In the genomic region with DNA sequence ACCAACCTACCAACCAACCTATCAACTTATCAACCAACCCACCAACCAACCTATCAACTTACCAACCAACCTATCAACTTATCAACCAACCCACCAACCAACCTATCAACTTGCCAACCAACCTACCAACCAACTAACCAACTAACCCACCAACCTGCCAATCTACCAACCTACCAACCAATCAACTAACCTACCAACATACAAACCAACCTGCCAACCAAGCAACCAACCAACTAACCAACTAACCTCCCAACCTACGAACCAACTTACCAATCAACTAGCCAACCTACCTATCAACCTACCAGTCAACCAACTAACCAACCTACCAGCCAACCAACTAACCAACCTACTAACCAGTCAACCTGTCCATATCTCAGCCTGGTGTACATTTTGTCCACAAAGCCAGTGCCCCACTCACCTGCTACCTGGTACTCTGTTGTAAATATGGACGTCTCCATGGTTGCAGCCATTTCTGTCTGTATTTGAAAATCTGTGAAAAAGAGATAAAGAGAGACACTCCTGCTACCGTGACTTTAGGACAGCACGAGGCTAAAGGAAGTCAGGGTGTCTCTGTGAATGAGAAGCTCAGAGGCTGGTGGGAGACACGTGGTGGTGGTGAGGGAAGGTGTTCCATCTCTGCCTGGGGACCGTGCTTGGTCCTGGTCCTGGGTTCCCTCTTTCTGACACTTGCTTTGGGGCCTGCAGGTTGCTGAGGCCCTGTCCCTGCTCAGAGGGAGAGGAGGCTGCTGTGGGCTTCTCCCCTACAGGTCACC, we compare ENCODE assay signal across 17 cellular contexts. TPM values are rescaled to one million over a fixed set of nuclear protein-coding genes. Genes with fewer than 3 reads are reported as not detected.
DNase-seq lines count a peak whose midpoint lies in the region; ATAC-seq, FAIRE-seq and TF ChIP-seq lines count a peak whose summit lies in the region.
"Had no signal": no experiment of that assay in that cellular context is flagged by ENCODE, and none has a peak within 500 bp of the region (broad histone marks: within the 10 kb centered on the region; RNA-seq: fewer than 3 reads in every experiment).

No MANE protein-coding gene starts in this region.

- no peaks in the 10 kb centered on the region for H3K79me2 ChIP-seq in OCI-LY1 (ENCODE audit: insufficient read depth, low read length)
- H3K79me2 ChIP-seq in GM12878 (ENCODE audit: control insufficient read depth, insufficient read depth, low read length), result no peaks in the 10 kb centered on the region

- CTCF ChIA-PET in GM12878 (lab: Yijun Ruan, JAX), result interaction anchor here (2.0 kb wide), 1 partner anchor 68 kb away, joined by 5 read pairs; no protein-coding TSS in a partner anchor

- POLR2A ChIA-PET in GM12878 (lab: Charles Lee), result no interaction called here

- TF ChIP-seq RAD21 in GM12878 (IDR thresholded peaks at IDR 0.05; ENCODE audit: insufficient read depth, low read depth, low read length), result no peak

- H4K20me1 ChIP-seq in OCI-LY1 (ENCODE audit: insufficient read depth, low read length) (no peaks in the 10 kb centered on the region), GM12878 (ENCODE audit: control insufficient read depth, insufficient read depth) (no peaks in the 10 kb centered on the region)

- intact Hi-C loops in GM12878 (cut with micrococcal nuclease; ENCODE audit: unreplicated experiment), result no loop called here

- H3K4me3 ChIP-seq in OCI-LY1 (ENCODE audit: low read depth, low read length, poor library complexity, severe bottlenecking) (no peak overlapping the region), GM12878 (no peak overlapping the region), small intestine (ENCODE audit: low read depth in 1 of 2, low read length in 2 of 2) (no peak overlapping the region)
- H3K4me3 ChIP-seq: GM23248 had no signal

- H2AFZ ChIP-seq in OCI-LY1 (ENCODE audit: low read length), result no peak overlapping the region
- H2AFZ ChIP-seq in GM12878 (ENCODE audit: control insufficient read depth, low read depth, low read length), result no peak overlapping the region
- H2AFZ ChIP-seq: GM23248 had no signal

- no peak for TF ChIP-seq EP300 in GM12878 (IDR thresholded peaks at IDR 0.05; ENCODE audit: borderline replicate concordance in 1 of 2, control insufficient read depth in 1 of 2, low read depth in 2 of 2, low read length in 2 of 2)

- H3K4me1 ChIP-seq in OCI-LY1 (ENCODE audit: insufficient read depth, low read length, severe bottlenecking), result peaks cover 13% of the 10 kb centered on the region
- H3K4me1 ChIP-seq in GM12878 (ENCODE audit: control insufficient read depth, insufficient read depth, low read length), result no peaks in the 10 kb centered on the region
- peaks cover 3 to 7% of the 10 kb centered on the region in 2 donors for H3K4me1 ChIP-seq in small intestine (ENCODE audit: control insufficient read depth in 2 of 2, insufficient read depth in 1 of 2, low read depth in 1 of 2, low read length in 1 of 2)

- FAIRE-seq in GM12878 (lab: Jason Lieb, UNC) (no peak), small intestine (lab: Jason Lieb, UNC) (no peak)

- peak overlapping the region; percentile 33 for H3K27ac ChIP-seq in OCI-LY1 (ENCODE audit: low read depth, low read length, poor library complexity, severe bottlenecking)
- no peak overlapping the region for H3K27ac ChIP-seq in GM12878 (ENCODE audit: control insufficient read depth, insufficient read depth)
- H3K27ac ChIP-seq in small intestine (ENCODE audit: low read depth in 1 of 2, low read length in 1 of 2), result peak overlapping the region; percentile 8 to 78
- H3K27ac ChIP-seq: GM23248, WERI-Rb-1 had no signal

- no peaks in the 10 kb centered on the region for H3K9me2 ChIP-seq in OCI-LY1 (ENCODE audit: low read depth, low read length)

- TF ChIP-seq CTCF in OCI-LY1 (IDR thresholded peaks at IDR 0.05; ENCODE audit: low read length) (no peak), GM12878 (IDR thresholded peaks at IDR 0.05 in 2 of 3, conservative IDR thresholded peaks at IDR 0.05 in 1 of 3; ENCODE audit: control insufficient read depth in 2 of 3, extremely low read depth in 1 of 3, insufficient read depth in 1 of 3, low read depth in 3 of 3, low read length in 3 of 3) (no peak)

- DNase-seq in activated CD8-positive, alpha-beta memory T cell treated with anti-CD3 and anti-CD28 coated beads, Interleukin-2, amount 50 U/mL, for 48 hours, result peak; percentile 26
- DNase-seq in activated CD8-positive, alpha-beta memory T cell treated with anti-CD3 and anti-CD28 coated beads for 24 hours, result no peak
- DNase-seq in GM12878 (ENCODE audit: low read depth, low spot score) (no peak), small intestine (no peak), SHP77 treated with DMSO at 0.1 percent for 48 hours (lab: John Stamatoyannopoulos, UW) (no peak), kidney tubule cell (ENCODE audit: low spot score) (no peak)
- DNase-seq: COR-L47; glutamatergic neuron; immature natural killer cell; mesendoderm; NCI-H1694; stimulated activated CD4-positive, alpha-beta T cell treated with anti-CD3 and anti-CD28 coated beads, Interleukin-4, amount 100 ng/mL, for 24 hours; WERI-Rb-1 had no signal

- in situ Hi-C loops in GM12878 (cut with MboI), result loop anchor here (10.0 kb wide), 1 partner anchor 386 kb away; no protein-coding TSS in a partner anchor

- H3K36me3 ChIP-seq in OCI-LY1 (ENCODE audit: insufficient read depth, low read length) (peaks cover 69% of the 10 kb centered on the region), GM12878 (ENCODE audit: control insufficient read depth in 2 of 2, insufficient read depth in 2 of 2, low read length in 1 of 2) (no peaks in the 10 kb centered on the region), small intestine (ENCODE audit: control insufficient read depth in 2 of 2, insufficient read depth in 2 of 2, low read length in 2 of 2) (peaks cover 0 to 3% of the 10 kb centered on the region in 2 donors)
- H3K36me3 ChIP-seq: WERI-Rb-1 had no signal

- no peaks in the 10 kb centered on the region for H3F3A ChIP-seq in OCI-LY1 (ENCODE audit: insufficient read depth, low read length)

- SMC1A ChIA-PET in GM12878 (lab: Charles Lee; ENCODE audit: uncharacterized antibody, unreplicated experiment), result interaction anchor here (1.3 to 1.4 kb wide), 2 partner anchors 14 to 68 kb away, joined by 4 read pairs; no protein-coding TSS in a partner anchor

- H3K9ac ChIP-seq in OCI-LY1 (ENCODE audit: low read length) (no peak overlapping the region), GM12878 (ENCODE audit: control insufficient read depth, insufficient read depth, low read length) (no peak overlapping the region)
- H3K9ac ChIP-seq: GM23248 had no signal

- H3K9me3 ChIP-seq in OCI-LY1 (ENCODE audit: low read length) (no peaks in the 10 kb centered on the region), GM12878 (replicated peaks; ENCODE audit: control insufficient read depth, insufficient read depth, low read length) (no peaks in the 10 kb centered on the region), small intestine (ENCODE audit: control insufficient read depth, low read depth) (no peaks in the 10 kb centered on the region)

- RAD21 ChIA-PET in GM12878 (lab: Charles Lee; ENCODE audit: unreplicated experiment), result no interaction called here

- no peak for ATAC-seq in GM12878
- ATAC-seq in HG03159 (IDR thresholded peaks at IDR 0.05; ENCODE audit: unreplicated experiment), result no peak

- WGBS in GM12878 (ENCODE audit: insufficient coverage, insufficient replicate concordance, low lambda C conversion rate, missing lambda C conversion rate), result 62% methylated on average over 6 of the region's 6 CpGs
- 85 to 95% (median 92%) methylated on average over 6 of the region's 6 CpGs for WGBS in small intestine, 3 donors

- H3K4me2 ChIP-seq in OCI-LY1 (ENCODE audit: low read length), result no peak overlapping the region
- H3K4me2 ChIP-seq in GM12878 (ENCODE audit: control insufficient read depth, insufficient read depth), result no peak overlapping the region

- no peaks in the 10 kb centered on the region for H3K27me3 ChIP-seq in OCI-LY1 (ENCODE audit: insufficient read depth, low read length)
- no peaks in the 10 kb centered on the region; a peak in 1 of 4 replicates for H3K27me3 ChIP-seq in GM12878 (replicated peaks in 1 of 2; ENCODE audit: control insufficient read depth in 2 of 2, insufficient read depth in 2 of 2, low read length in 1 of 2)
- H3K27me3 ChIP-seq in small intestine (ENCODE audit: control insufficient read depth in 2 of 2, insufficient read depth in 2 of 2, low read length in 2 of 2), result no peaks in the 10 kb centered on the region

- BruUV-seq in GM12878 (replicated peaks; lab: Mats Ljungman, UMichigan), result no TSS peak

- no peak for TF ChIP-seq POLR2A in GM12878 (IDR thresholded peaks at IDR 0.05; ENCODE audit: low read depth, low read length)

RNA-seq across cellular contexts. Expression of a gene that starts 41.9 kb away (rescaled TPM):
- total RNA-seq in GM12878 (2013; cell fraction: nucleolus; rRNA removed), result 16.9 and 18.2 TPM in 2 replicates
- total RNA-seq in GM12878 (2014; rRNA removed), result 14.7 and 15.2 TPM in 2 replicates
- total RNA-seq in GM12878 (2014; rRNA removed; fragmentation: Illumina TruSeq; extraction: Trizol), result 6.5 and 7.7 TPM in 2 replicates
- total RNA-seq in GM12878 (2021), result 9.9 and 12.1 TPM in 2 replicates
- polyA plus RNA-seq in GM12878 (2011; ENCODE audit: low read depth), result 4.5 TPM
- 6.5 and 12.0 TPM in 2 replicates for polyA plus RNA-seq in GM12878 (2011; rRNA removed)
- polyA plus RNA-seq in GM12878 (2011; cell fraction: cytosol; rRNA removed), result 14.3 and 16.3 TPM in 2 replicates
- polyA plus RNA-seq in GM12878 (2011; cell fraction: nucleus; rRNA removed), result 14.8 and 16.5 TPM in 2 replicates
- 8.6 and 11.8 TPM in 2 replicates for polyA plus RNA-seq in GM12878 (2012)
- polyA plus RNA-seq in GM12878 (2014; fragmentation: Illumina TruSeq; extraction: Trizol), result 7.8 and 9.8 TPM in 2 replicates
- polyA plus RNA-seq in GM12878 (2014; fragmentation: Nextera tagmentation; extraction: Ambion mirVana), result 1 to 10 TPM; 2.0 to 4.2 TPM
- 13.3 and 14.8 TPM in 2 replicates for polyA plus RNA-seq in GM12878 (2014; rRNA removed)
- polyA plus RNA-seq in GM12878 (2016; fragmentation: Nextera tagmentation; extraction: Ambion mirVana), result 10 to 100 TPM; 13.8 to 14.6 TPM
- 5.0 and 8.7 TPM in 2 replicates for polyA minus RNA-seq in GM12878 (2011; rRNA and poly(A)+ RNA removed)
- polyA minus RNA-seq in GM12878 (2011; cell fraction: cytosol; rRNA and poly(A)+ RNA removed), result 2.7 and 4.3 TPM in 2 replicates
- 1.9 and 4.3 TPM in 2 replicates for polyA minus RNA-seq in GM12878 (2011; cell fraction: nucleus; rRNA and poly(A)+ RNA removed)
- polyA plus RNA-seq in small intestine, result 10 to 100 TPM in 2 of 3 donors, 1 to 10 TPM in 1; 8.3 to 32.1 (median 15.9) TPM

RNA-seq across cellular contexts. Expression of a gene that starts 43.0 kb away (rescaled TPM):
- total RNA-seq in GM12878 (2013; cell fraction: nucleolus; rRNA removed), result 4.9 and 10.7 TPM in 2 replicates
- 3.4 and 4.0 TPM in 2 replicates for total RNA-seq in GM12878 (2014; rRNA removed)
- total RNA-seq in GM12878 (2014; rRNA removed; fragmentation: Illumina TruSeq; extraction: Trizol), result 5.0 and 5.3 TPM in 2 replicates
- 5.0 and 5.3 TPM in 2 replicates for total RNA-seq in GM12878 (2021)
- 0.97 TPM for polyA plus RNA-seq in GM12878 (2011; ENCODE audit: low read depth)
- 2.2 and 2.4 TPM in 2 replicates for polyA plus RNA-seq in GM12878 (2011; rRNA removed)
- polyA plus RNA-seq in GM12878 (2011; cell fraction: cytosol; rRNA removed), result 1.2 TPM in 2 replicates
- polyA plus RNA-seq in GM12878 (2011; cell fraction: nucleus; rRNA removed), result 0.80 and 1.1 TPM in 2 replicates
- 1.3 and 2.2 TPM in 2 replicates for polyA plus RNA-seq in GM12878 (2012)
- 5.6 and 6.0 TPM in 2 replicates for polyA plus RNA-seq in GM12878 (2014; fragmentation: Illumina TruSeq; extraction: Trizol)
- 1 to 10 TPM; 3.3 to 5.1 TPM for polyA plus RNA-seq in GM12878 (2014; fragmentation: Nextera tagmentation; extraction: Ambion mirVana)
- polyA plus RNA-seq in GM12878 (2014; rRNA removed), result 3.4 and 3.9 TPM in 2 replicates
- 1 to 10 TPM; 4.8 to 5.7 TPM for polyA plus RNA-seq in GM12878 (2016; fragmentation: Nextera tagmentation; extraction: Ambion mirVana)
- polyA minus RNA-seq in GM12878 (2011; rRNA and poly(A)+ RNA removed), result 1.0 and 1.1 TPM in 2 replicates
- not detected in 2 replicates for polyA minus RNA-seq in GM12878 (2011; cell fraction: cytosol; rRNA and poly(A)+ RNA removed)
- polyA minus RNA-seq in GM12878 (2011; cell fraction: nucleus; rRNA and poly(A)+ RNA removed), result 0.77 and 1.2 TPM in 2 replicates
- 1 to 10 TPM in 2 of 3 donors, not detected in 1; 1.1 to 2.1 TPM for polyA plus RNA-seq in small intestine
- total RNA-seq: GM23248, NCI-H460 had no signal
- polyA plus RNA-seq: GM23248 had no signal
